In the genomic region with DNA sequence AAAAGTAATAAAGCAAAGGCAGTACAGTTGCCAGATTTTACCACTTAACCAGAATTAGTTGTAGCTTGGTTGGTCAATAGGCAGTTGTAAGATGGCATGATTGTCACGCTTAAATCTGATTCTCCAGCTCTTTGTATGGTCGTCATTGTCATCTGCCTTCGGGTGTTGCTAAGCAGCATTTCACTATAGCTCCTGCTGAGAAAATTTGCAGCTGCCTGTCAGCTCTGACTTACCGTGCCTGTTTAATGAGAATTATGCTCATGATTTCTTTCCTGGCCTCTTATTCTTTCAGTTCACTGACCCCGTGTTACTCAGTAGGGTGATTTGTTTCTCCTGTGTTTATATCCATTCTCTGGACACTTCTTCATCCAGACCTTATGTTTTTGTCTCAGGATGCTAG, we compare ENCODE assay signal across 22 cellular contexts.
DNase-seq lines count a peak whose midpoint lies in the region; ATAC-seq and TF ChIP-seq lines count a peak whose summit lies in the region.
"Had no signal": no experiment of that assay in that cellular context is flagged by ENCODE, and none has a peak within 500 bp of the region (broad histone marks: within the 10 kb centered on the region; RNA-seq: fewer than 3 reads in every experiment).

No MANE protein-coding gene starts in this region.

- no peaks in the 10 kb centered on the region for H3K27me3 ChIP-seq in body of pancreas
- no peaks in the 10 kb centered on the region for H3K27me3 ChIP-seq in trophoblast cell (ENCODE audit: insufficient read depth, low read length)
- no peaks in the 10 kb centered on the region for H3K27me3 ChIP-seq in mesendoderm (ENCODE audit: insufficient read depth, low read length, poor library complexity)
- H3K27me3 ChIP-seq: ascending aorta, gastrocnemius medialis, transverse colon had no signal

- H2AK5ac ChIP-seq in trophoblast cell (ENCODE audit: low read length): no peak overlapping the region
- no peak overlapping the region for H2AK5ac ChIP-seq in mesendoderm (ENCODE audit: low read length)

- H3K4me2 ChIP-seq in trophoblast cell (ENCODE audit: low read length) (no peak overlapping the region), mesendoderm (ENCODE audit: low read length) (no peak overlapping the region)

- H4K8ac ChIP-seq in trophoblast cell (ENCODE audit: low read depth, low read length): no peak overlapping the region
- H4K8ac ChIP-seq in mesendoderm (ENCODE audit: low read depth, low read length): no peak overlapping the region

- 15 to 30% methylated on average over 5 of the region's 5 CpGs for WGBS in body of pancreas, 2 donors
- no CpG with 5 or more reads among the region's 5 CpGs for WGBS in trophoblast cell (ENCODE audit: extremely low coverage, insufficient coverage, insufficient read length)
- WGBS in mesendoderm (ENCODE audit: extremely low coverage, insufficient coverage, low lambda C conversion rate): no CpG with 5 or more reads among the region's 5 CpGs

- H3K4me3 ChIP-seq in body of pancreas (no peak overlapping the region), trophoblast cell (ENCODE audit: low read depth, low read length) (no peak overlapping the region), mesendoderm (ENCODE audit: low read length) (no peak overlapping the region)
- H3K4me3 ChIP-seq: ascending aorta, gastrocnemius medialis, prostate gland, transverse colon had no signal

- no peak for TF ChIP-seq POLR2A in body of pancreas (IDR thresholded peaks at IDR 0.05)

- H2AFZ ChIP-seq in trophoblast cell (ENCODE audit: insufficient read depth, low read length, poor library complexity): no peak overlapping the region

- H3K9ac ChIP-seq in trophoblast cell (ENCODE audit: low read length) (no peak overlapping the region), mesendoderm (ENCODE audit: low read length) (no peak overlapping the region)

- ATAC-seq in body of pancreas: peak; percentile 88
- no peak for ATAC-seq in GM21619 (IDR thresholded peaks at IDR 0.05; ENCODE audit: unreplicated experiment)
- no peak for ATAC-seq in GM18867 (IDR thresholded peaks at IDR 0.05; ENCODE audit: unreplicated experiment)
- ATAC-seq: activated T-cell treated with anti-CD3 and anti-CD28 coated beads, Interleukin-2, amount 50 U/mL, for 72 hours; gastrocnemius medialis; stimulated activated naive CD8-positive, alpha-beta T cell treated with anti-CD3 and anti-CD28 coated beads, Interleukin-15, Interleukin-2, amounts not matched to agents 100 U/mL and 50 U/mL, for 24 hours had no signal

- H3K27ac ChIP-seq in body of pancreas (peak overlapping the region; percentile 25 to 73 (median 51)), trophoblast cell (ENCODE audit: low read depth, low read length) (no peak overlapping the region), RWPE1 (no peak overlapping the region), mesendoderm (ENCODE audit: low read depth, low read length) (no peak overlapping the region)
- H3K27ac ChIP-seq: ascending aorta, gastrocnemius medialis, prostate gland had no signal

- H3K79me1 ChIP-seq in trophoblast cell (ENCODE audit: low read length) (no peaks in the 10 kb centered on the region), mesendoderm (ENCODE audit: low read length) (no peaks in the 10 kb centered on the region)

- no peak overlapping the region for H4K5ac ChIP-seq in mesendoderm (ENCODE audit: low read length)

- no peak overlapping the region for H2BK5ac ChIP-seq in trophoblast cell (ENCODE audit: low read depth, low read length, poor library complexity)
- H2BK5ac ChIP-seq in mesendoderm (ENCODE audit: low read length): no peak overlapping the region

- H2BK12ac ChIP-seq in trophoblast cell (ENCODE audit: low read length): no peak overlapping the region

- CTCF ChIA-PET in RWPE1 (lab: Yijun Ruan, JAX): interaction anchor here (0.9 kb wide), 1 partner anchor 12 kb away, joined by 3 read pairs; no protein-coding TSS in a partner anchor

- H2BK120ac ChIP-seq in trophoblast cell (ENCODE audit: insufficient read depth, low read length, poor library complexity) (no peak overlapping the region), mesendoderm (ENCODE audit: low read depth, low read length) (no peak overlapping the region)

- POLR2A ChIA-PET in RWPE1 (lab: Yijun Ruan, JAX; ENCODE audit: low non-redundant PET): no interaction called here

- H3K23ac ChIP-seq in trophoblast cell (ENCODE audit: low read length): no peak overlapping the region
- H3K23ac ChIP-seq in mesendoderm (ENCODE audit: low read length): no peak overlapping the region

- no peak overlapping the region for H3K14ac ChIP-seq in trophoblast cell (ENCODE audit: low read length)

- no peak overlapping the region for H3K56ac ChIP-seq in mesendoderm (ENCODE audit: low read length)

- TF ChIP-seq CTCF in body of pancreas (IDR thresholded peaks at IDR 0.05): no peak
- no peak for TF ChIP-seq CTCF in RWPE1 (conservative IDR thresholded peaks at IDR 0.05; ENCODE audit: low read depth)

- H4K91ac ChIP-seq in trophoblast cell (ENCODE audit: low read depth, low read length): no peak overlapping the region

- no peak overlapping the region for H4K12ac ChIP-seq in trophoblast cell (ENCODE audit: low read depth, low read length)

- H3K9me3 ChIP-seq in body of pancreas (no peaks in the 10 kb centered on the region), trophoblast cell (ENCODE audit: insufficient read depth, low read depth, low read length) (no peaks in the 10 kb centered on the region)
- H3K9me3 ChIP-seq: ascending aorta, gastrocnemius medialis, prostate gland, transverse colon had no signal

- H3K79me2 ChIP-seq in trophoblast cell (ENCODE audit: control insufficient read depth, insufficient read depth, low read length, poor library complexity) (no peaks in the 10 kb centered on the region), mesendoderm (ENCODE audit: control insufficient read depth, insufficient read depth, low read length) (no peaks in the 10 kb centered on the region)

- H3K4me1 ChIP-seq in body of pancreas (peaks cover 34% of the 10 kb centered on the region), trophoblast cell (ENCODE audit: control insufficient read depth in 1 of 2, insufficient read depth in 2 of 2, low read length in 2 of 2) (no peaks in the 10 kb centered on the region), mesendoderm (ENCODE audit: control insufficient read depth, low read depth, low read length) (no peaks in the 10 kb centered on the region)
- H3K4me1 ChIP-seq: ascending aorta, gastrocnemius medialis had no signal

- no peak overlapping the region for H3K18ac ChIP-seq in trophoblast cell (ENCODE audit: low read length)
- H3K18ac ChIP-seq in mesendoderm (ENCODE audit: low read length): no peak overlapping the region

- peak; percentile 49 for DNase-seq in NCI-H1092 (lab: John Stamatoyannopoulos, UW)
- peak; percentile 26 for DNase-seq in NCI-H2081 treated with DMSO at 0.1 percent for 48 hours (lab: John Stamatoyannopoulos, UW)
- peak; percentile 72 to 87 (median 80) for DNase-seq in body of pancreas
- peak; percentile 36 to 62 for DNase-seq in trophoblast cell
- no peak for DNase-seq in RWPE1 (ENCODE audit: low spot score)
- DNase-seq in mesendoderm: no peak
- DNase-seq: activated CD4-positive, alpha-beta T cell treated with anti-CD3 and anti-CD28 coated beads for 1 hour; activated T-cell treated with anti-CD3 and anti-CD28 coated beads, Interleukin-2, amount 50 U/mL, for 72 hours; DND-41; effector CD4-positive, alpha-beta T cell; gastrocnemius medialis; kidney; naive B cell; NCI-H510A; small intestine; stimulated activated CD4-positive, alpha-beta T cell treated with anti-CD3 and anti-CD28 coated beads, Interleukin-2, amount 100 ng/mL, for 48 hours; stimulated activated naive CD8-positive, alpha-beta T cell treated with anti-CD3 and anti-CD28 coated beads, Interleukin-15, Interleukin-2, amounts not matched to agents 100 U/mL and 50 U/mL, for 24 hours; transverse colon had no signal

- intact Hi-C loops in body of pancreas (cut with DNase I): no loop called here

- H3K4ac ChIP-seq in trophoblast cell (ENCODE audit: low read depth, low read length) (no peak overlapping the region), mesendoderm (ENCODE audit: low read depth, low read length) (no peak overlapping the region)

- H2BK15ac ChIP-seq in mesendoderm (replicated peaks; ENCODE audit: low read depth): no peak overlapping the region

- H3K36me3 ChIP-seq in body of pancreas (replicated peaks in 1 of 2; ENCODE audit: insufficient read depth in 1 of 2, low read depth in 2 of 2) (no peaks in the 10 kb centered on the region), trophoblast cell (ENCODE audit: control insufficient read depth in 1 of 2, insufficient read depth in 2 of 2, low read length in 2 of 2) (no peaks in the 10 kb centered on the region), mesendoderm (ENCODE audit: control insufficient read depth, insufficient read depth, low read length) (no peaks in the 10 kb centered on the region)
- H3K36me3 ChIP-seq: prostate gland, transverse colon had no signal

Comparison
In these comparisons a context has a peak if more than half of its experiments do, and no peak if none do; other contexts are left out.
1. DNase-seq: peak in NCI-H1092 (single experiment), NCI-H2081 treated with DMSO at 0.1 percent for 48 hours (single experiment), body of pancreas (4 of 4) and trophoblast cell (2 of 2); none in RWPE1 (single experiment) and mesendoderm (single experiment).
2. H3K27ac ChIP-seq: peak in body of pancreas (4 of 4); none in trophoblast cell (single experiment), RWPE1 (single experiment) and mesendoderm (single experiment).